Comparison of ENCODE assay signal across 10 cellular contexts in genomic region chr15:45393851-45394250, GRCh38. TPM values are rescaled to one million over a fixed set of nuclear protein-coding genes. Genes with fewer than 3 reads are reported as not detected.
DNase-seq lines count a peak whose midpoint lies in the region; ATAC-seq and TF ChIP-seq lines count a peak whose summit lies in the region.
"Had no signal": no experiment of that assay in that cellular context is flagged by ENCODE, and none has a peak within 500 bp of the region (broad histone marks: within the 10 kb centered on the region; RNA-seq: fewer than 3 reads in every experiment).

No MANE protein-coding gene starts in this region.

- no peaks in the 10 kb centered on the region for H3F3A ChIP-seq in PC-9 (ENCODE audit: insufficient read depth, low read depth)

- H3K27ac ChIP-seq in breast epithelium: no peak overlapping the region
- no peak overlapping the region for H3K27ac ChIP-seq in PC-9
- no peak overlapping the region for H3K27ac ChIP-seq in esophagus squamous epithelium
- H3K27ac ChIP-seq: epithelial cell of prostate had no signal

- CTCF ChIA-PET in MCF 10A (lab: Yijun Ruan, JAX) (interaction anchor here (0.7 to 2.5 kb wide), 5 partner anchors 12 to 229 kb away, joined by 3 to 11 read pairs (median 3); no protein-coding TSS in a partner anchor), PC-9 (lab: Charles Lee) (interaction anchor here (1.6 kb wide), 1 partner anchor 86 kb away, joined by 3 read pairs; no protein-coding TSS in a partner anchor)

- no peaks in the 10 kb centered on the region for H3K79me2 ChIP-seq in PC-9 (ENCODE audit: low read depth)

- no peak overlapping the region for H2AFZ ChIP-seq in PC-9

- TF ChIP-seq POLR2A in breast epithelium (IDR thresholded peaks at IDR 0.05) (no peak), esophagus squamous epithelium (IDR thresholded peaks at IDR 0.05) (no peak)

- DNase-seq in MCF 10A (ENCODE audit: unreplicated experiment) (peak; percentile 26), breast epithelium (ENCODE audit: low spot score in 2 of 2) (no peak), PC-9 (peak; percentile 44 to 78), fibroblast of mammary gland (ENCODE audit: low read depth) (peak; percentile 25), superior temporal gyrus (ENCODE audit: extremely low spot score) (peak; percentile 47), esophagus squamous epithelium (lab: John Stamatoyannopoulos, UW) (no peak)
- no peak for DNase-seq in activated naive CD4-positive, alpha-beta T cell (lab: John Stamatoyannopoulos, UW)
- DNase-seq: naive B cell had no signal

- H3K36me3 ChIP-seq in breast epithelium (no peaks in the 10 kb centered on the region), PC-9 (ENCODE audit: low read depth) (no peaks in the 10 kb centered on the region), esophagus squamous epithelium (no peaks in the 10 kb centered on the region)

- POLR2A ChIA-PET in MCF 10A (lab: Yijun Ruan, JAX): no interaction called here
- POLR2A ChIA-PET in PC-9 (lab: Charles Lee; ENCODE audit: unreplicated experiment): interaction anchor here (0.6 kb wide), 1 partner anchor 484 kb away, joined by 4 read pairs; no protein-coding TSS in a partner anchor

- no peaks in the 10 kb centered on the region for H4K20me1 ChIP-seq in PC-9 (ENCODE audit: insufficient read depth)

- H3K27me3 Mint-ChIP-seq in MCF 10A (ENCODE audit: insufficient read depth, unreplicated experiment): peaks cover 32% of the 10 kb centered on the region

- no peaks in the 10 kb centered on the region for H3K9me3 Mint-ChIP-seq in MCF 10A (ENCODE audit: unreplicated experiment)
- H3K9me3 Mint-ChIP-seq: naive B cell had no signal

- no peaks in the 10 kb centered on the region for H3K9me3 ChIP-seq in breast epithelium
- no peaks in the 10 kb centered on the region for H3K9me3 ChIP-seq in PC-9 (ENCODE audit: insufficient read depth, low read depth)
- H3K9me3 ChIP-seq in esophagus squamous epithelium: no peaks in the 10 kb centered on the region

- H3K4me2 ChIP-seq in PC-9: no peak overlapping the region

- no peaks in the 10 kb centered on the region for H3K36me3 Mint-ChIP-seq in MCF 10A (ENCODE audit: insufficient read depth, unreplicated experiment)

- intact Hi-C loops in MCF 10A (cut with micrococcal nuclease): no loop called here
- intact Hi-C loops in breast epithelium (cut with DNase I; ENCODE audit: low total_unique reads): no loop called here
- intact Hi-C loops in PC-9 (cut with micrococcal nuclease; ENCODE audit: unreplicated experiment): no loop called here
- intact Hi-C loops in esophagus squamous epithelium (cut with DNase I): loop anchor here (5.0 to 10.0 kb wide), 2 partner anchors 87 to 189 kb away; no protein-coding TSS in a partner anchor

- H3K27me3 ChIP-seq in breast epithelium (no peaks in the 10 kb centered on the region), PC-9 (ENCODE audit: insufficient read depth, low read depth) (no peaks in the 10 kb centered on the region), esophagus squamous epithelium (peaks cover 0 to 21% (median 0%) of the 10 kb centered on the region in 4 donors)

- ATAC-seq in GM21619 (IDR thresholded peaks at IDR 0.05; ENCODE audit: unreplicated experiment): no peak

- H3K4me3 ChIP-seq in breast epithelium: no peak overlapping the region
- no peak overlapping the region for H3K4me3 ChIP-seq in PC-9
- no peak overlapping the region for H3K4me3 ChIP-seq in fibroblast of mammary gland (ENCODE audit: control insufficient read depth, low read depth, low read length)
- H3K4me3 ChIP-seq in esophagus squamous epithelium: no peak overlapping the region

- H3K27ac Mint-ChIP-seq in MCF 10A (ENCODE audit: low read depth, unreplicated experiment): no peak overlapping the region

- TF ChIP-seq CTCF in MCF 10A (IDR thresholded peaks at IDR 0.05; ENCODE audit: unreplicated experiment) (no peak), breast epithelium (IDR thresholded peaks at IDR 0.05) (no peak), PC-9 (conservative IDR thresholded peaks at IDR 0.05) (peak; percentile 49), fibroblast of mammary gland (conservative IDR thresholded peaks at IDR 0.05; ENCODE audit: control insufficient read depth, insufficient read depth, low read depth, low read length) (peak; percentile 33), esophagus squamous epithelium (IDR thresholded peaks at IDR 0.05) (peak in 1 of 6 experiments; percentile 33)

- WGBS in esophagus squamous epithelium, 2 donors: 71 to 73% methylated on average over 2 to 3 of the region's 3 CpGs

- BruUV-seq in MCF 10A (replicated peaks; lab: Mats Ljungman, UMichigan) (no TSS peak), PC-9 (replicated peaks; lab: Mats Ljungman, UMichigan) (no TSS peak)

- no peaks in the 10 kb centered on the region for H3K4me1 Mint-ChIP-seq in MCF 10A (ENCODE audit: insufficient read depth, unreplicated experiment)

- H3K9me2 ChIP-seq in PC-9 (ENCODE audit: insufficient read depth): no peaks in the 10 kb centered on the region

- H3K4me3 Mint-ChIP-seq in MCF 10A (ENCODE audit: unreplicated experiment): no peak overlapping the region
- H3K4me3 Mint-ChIP-seq: naive B cell had no signal

- H3K4me1 ChIP-seq in breast epithelium: no peaks in the 10 kb centered on the region
- peaks cover 7% of the 10 kb centered on the region for H3K4me1 ChIP-seq in PC-9 (replicated peaks; ENCODE audit: insufficient read depth)
- H3K4me1 ChIP-seq in esophagus squamous epithelium: peaks cover 0 to 6% (median 0%) of the 10 kb centered on the region in 3 donors

RNA-seq across cellular contexts. Expression of gene GATM, which starts 15.5 kb away (rescaled TPM):
- 0.54 and 1.6 TPM in 2 replicates for total RNA-seq in MCF 10A (2022)
- total RNA-seq in breast epithelium: 10 to 100 TPM in 2 of 3 donors, 1 to 10 TPM in 1; 8.8 to 31.5 (median 22.8) TPM
- 9.8 and 10.0 TPM in 2 replicates for total RNA-seq in PC-9 (2021)
- total RNA-seq in esophagus squamous epithelium: 10 to 100 TPM; 11.1 to 20.7 (median 16.7) TPM

Comparison
In these comparisons a context has a peak if more than half of its experiments do, and no peak if none do; other contexts are left out.
1. DNase-seq: peak in MCF 10A (single experiment), PC-9 (2 of 2), fibroblast of mammary gland (single experiment) and superior temporal gyrus (single experiment); none in breast epithelium (0 of 2), esophagus squamous epithelium (single experiment) and activated naive CD4-positive, alpha-beta T cell (0 of 4).
2. CTCF ChIP-seq: peak in PC-9 (single experiment) and fibroblast of mammary gland (single experiment); none in MCF 10A (single experiment) and breast epithelium (0 of 3).